Comparison of ENCODE assay signal across 6 cellular contexts in genomic region chr5:50934343-50934742, GRCh38.
"Had no signal": no experiment of that assay in that cellular context is flagged by ENCODE, and none has a peak within 500 bp of the region (broad histone marks: within the 10 kb centered on the region; RNA-seq: fewer than 3 reads in every experiment).

No MANE protein-coding gene starts in this region.

- FAIRE-seq: HepG2 had no signal

- H3K27ac ChIP-seq: HL-60, KMS-11 had no signal

- DNase-seq: IMR-90, KBM-7, KG1 had no signal

- H3K4me2 ChIP-seq: KMS-11 had no signal

- ATAC-seq: HepG2 had no signal

- H3K9ac ChIP-seq: KMS-11 had no signal
